In genomic region chr17:50323060-50323459, GRCh38 we compare ENCODE assay signal across 35 cellular contexts. TPM values are rescaled to one million over a fixed set of nuclear protein-coding genes. Genes with fewer than 3 reads are reported as not detected.
"Had no signal": no experiment of that assay in that cellular context is flagged by ENCODE, and none has a peak within 500 bp of the region (broad histone marks: within the 10 kb centered on the region; RNA-seq: fewer than 3 reads in every experiment).

No MANE protein-coding gene starts in this region.

- H3K4me2 ChIP-seq: SK-N-SH had no signal

- FAIRE-seq: bronchial epithelial cell had no signal

- ATAC-seq: activated CD8-positive, alpha-beta T cell treated with anti-CD3 and anti-CD28 coated beads for 36 hours; activated naive CD8-positive, alpha-beta T cell treated with anti-CD3 and anti-CD28 coated beads, Interleukin-2, amount 50 U/mL, for 24 hours; activated T-cell treated with anti-CD3 and anti-CD28 coated beads, Interleukin-2, amount 50 U/mL, for 4 hours; PC-3 had no signal

- H3K4me1 ChIP-seq: Peyer's patch, SJSA1 had no signal

- H3K27ac Mint-ChIP-seq: activated B cell treated with CpG ODN at 0.5 μM for 24 hours; activated CD8-positive, alpha-beta T cell treated with anti-CD3 and anti-CD28 coated beads for 36 hours; activated naive CD4-positive, alpha-beta T cell treated with anti-CD3 and anti-CD28 coated beads, Interleukin-2, amount 10 ng/mL, durations not matched to agents 7 days and 5 days; activated naive CD8-positive, alpha-beta T cell; activated naive CD8-positive, alpha-beta T cell treated with anti-CD3 and anti-CD28 coated beads, Interleukin-2, amount 50 U/mL, for 24 hours; activated T-helper 1 cell treated with anti-CD3 and anti-CD28 coated beads, Interleukin-12 subunit alpha, Interleukin-12 subunit beta, Interleukin-2, Interleukin-4 antibody, amounts not matched to agents 30 ng/mL and 10 ng/mL and 1 ng/mL, durations not matched to agents 14 hours and 24 hours and 36 hours; brain; T-helper 1 cell treated with Interleukin-12 subunit alpha and Interleukin-12 subunit beta and Interleukin-4 antibody, amounts not matched to agents 30 μg/mL and 1 μg/mL, for 36 hours; T-helper 2 cell treated with Interferon-gamma antibody and Interleukin-4, amounts not matched to agents 5 μg/mL and 100 μg/mL, for 36 hours had no signal

- H3K4me3 Mint-ChIP-seq: activated B cell treated with CpG ODN at 0.5 μM for 24 hours; activated CD8-positive, alpha-beta T cell treated with anti-CD3 and anti-CD28 coated beads for 36 hours; activated naive CD4-positive, alpha-beta T cell treated with anti-CD3 and anti-CD28 coated beads, Interleukin-2, amount 10 ng/mL, durations not matched to agents 7 days and 5 days; activated naive CD8-positive, alpha-beta T cell; activated naive CD8-positive, alpha-beta T cell treated with anti-CD3 and anti-CD28 coated beads, Interleukin-2, amount 50 U/mL, for 24 hours; activated T-cell treated with anti-CD3 and anti-CD28 coated beads, Interleukin-2, amount 50 U/mL, for 4 hours; activated T-helper 1 cell treated with anti-CD3 and anti-CD28 coated beads, Interleukin-12 subunit alpha, Interleukin-12 subunit beta, Interleukin-2, Interleukin-4 antibody, amounts not matched to agents 30 ng/mL and 10 ng/mL and 1 ng/mL, durations not matched to agents 14 hours and 24 hours and 36 hours; brain; T-helper 1 cell treated with Interleukin-12 subunit alpha and Interleukin-12 subunit beta and Interleukin-4 antibody, amounts not matched to agents 30 μg/mL and 1 μg/mL, for 36 hours; T-helper 2 cell treated with Interferon-gamma antibody and Interleukin-4, amounts not matched to agents 5 μg/mL and 100 μg/mL, for 36 hours had no signal

- H3K27ac ChIP-seq: Peyer's patch, SJSA1 had no signal

- H3K9me3 ChIP-seq: Peyer's patch, SJSA1, SK-N-SH had no signal

- H3K27me3 ChIP-seq: Peyer's patch, SJSA1 had no signal

- DNase-seq: activated B cell treated with CpG ODN at 0.5 μM for 24 hours; activated CD4-positive, alpha-beta T cell treated with anti-CD3 and anti-CD28 coated beads for 48 hours; activated CD4-positive, CD25-positive, alpha-beta regulatory T cell treated with anti-CD3 and anti-CD28 coated beads, Interleukin-2, amount 50 U/mL, for 72 hours; activated CD8-positive, alpha-beta T cell treated with anti-CD3 and anti-CD28 coated beads for 36 hours; activated effector memory CD4-positive, alpha-beta T cell treated with Interleukin-2 at 50 U/mL for 16 hours; activated naive CD4-positive, alpha-beta T cell treated with anti-CD3 and anti-CD28 coated beads, Interleukin-2, amount 10 ng/mL, durations not matched to agents 7 days and 5 days; activated naive CD8-positive, alpha-beta T cell treated with anti-CD3 and anti-CD28 coated beads, Interleukin-2, amount 50 U/mL, for 24 hours; activated T-cell treated with anti-CD3 and anti-CD28 coated beads, Interleukin-2, amount 50 U/mL, for 4 hours; anterior cingulate cortex; caudate nucleus; cerebellar nuclear complex; Karpas-422; NCI-H1105; NCI-H1417 treated with DMSO at 0.1 percent for 48 hours; NCI-H1694; NCI-H1930; NCI-H2081 treated with DMSO at 0.1 percent for 48 hours; NCI-H226; NCI-H446 treated with DMSO at 0.1 percent for 48 hours; NCI-H524; NCI-H69; NK-92 treated with Interleukin-12 subunit alpha and Interleukin-12 subunit beta, amount 100 ng/mL, for 24 hours; PC-3; Peyer's patch; RPMI8226; SHP77 treated with DMSO at 0.1 percent for 48 hours had no signal

- H3K9ac ChIP-seq: SK-N-SH had no signal

- H3K27me3 Mint-ChIP-seq: activated B cell treated with CpG ODN at 0.5 μM for 24 hours; activated CD8-positive, alpha-beta T cell treated with anti-CD3 and anti-CD28 coated beads for 36 hours; activated naive CD8-positive, alpha-beta T cell; activated naive CD8-positive, alpha-beta T cell treated with anti-CD3 and anti-CD28 coated beads, Interleukin-2, amount 50 U/mL, for 24 hours had no signal

- H3K36me3 Mint-ChIP-seq: activated naive CD4-positive, alpha-beta T cell treated with anti-CD3 and anti-CD28 coated beads, Interleukin-2, amount 10 ng/mL, durations not matched to agents 7 days and 5 days; activated naive CD8-positive, alpha-beta T cell; brain had no signal

- H3K4me1 Mint-ChIP-seq: activated B cell treated with CpG ODN at 0.5 μM for 24 hours; activated naive CD4-positive, alpha-beta T cell treated with anti-CD3 and anti-CD28 coated beads, Interleukin-2, amount 10 ng/mL, durations not matched to agents 7 days and 5 days had no signal

- H3K36me3 ChIP-seq: Peyer's patch, SJSA1 had no signal

- H3K4me3 ChIP-seq: Peyer's patch, SJSA1 had no signal

- H3K9me3 Mint-ChIP-seq: activated B cell treated with CpG ODN at 0.5 μM for 24 hours; activated CD8-positive, alpha-beta T cell treated with anti-CD3 and anti-CD28 coated beads for 36 hours; activated naive CD4-positive, alpha-beta T cell treated with anti-CD3 and anti-CD28 coated beads, Interleukin-2, amount 10 ng/mL, durations not matched to agents 7 days and 5 days; activated naive CD8-positive, alpha-beta T cell treated with anti-CD3 and anti-CD28 coated beads, Interleukin-2, amount 50 U/mL, for 24 hours; activated T-cell treated with anti-CD3 and anti-CD28 coated beads, Interleukin-2, amount 50 U/mL, for 4 hours; activated T-helper 1 cell treated with anti-CD3 and anti-CD28 coated beads, Interleukin-12 subunit alpha, Interleukin-12 subunit beta, Interleukin-2, Interleukin-4 antibody, amounts not matched to agents 30 ng/mL and 10 ng/mL and 1 ng/mL, durations not matched to agents 14 hours and 24 hours and 36 hours; brain; T-helper 1 cell treated with Interleukin-12 subunit alpha and Interleukin-12 subunit beta and Interleukin-4 antibody, amounts not matched to agents 30 μg/mL and 1 μg/mL, for 36 hours; T-helper 2 cell treated with Interferon-gamma antibody and Interleukin-4, amounts not matched to agents 5 μg/mL and 100 μg/mL, for 36 hours had no signal

RNA-seq across cellular contexts. Expression of gene TMEM92, which starts 48.8 kb away (rescaled TPM):
- total RNA-seq: activated B cell treated with CpG ODN at 0.5 μM for 24 hours; activated CD8-positive, alpha-beta memory T cell treated with anti-CD3 and anti-CD28 coated beads for 36 hours; activated CD8-positive, alpha-beta T cell treated with anti-CD3 and anti-CD28 coated beads for 36 hours; activated T-cell treated with anti-CD3 and anti-CD28 coated beads, Interleukin-2, amount 50 U/mL, for 4 hours had no signal
